14 cellular contexts compared by ENCODE assay signal in the genomic region with DNA sequence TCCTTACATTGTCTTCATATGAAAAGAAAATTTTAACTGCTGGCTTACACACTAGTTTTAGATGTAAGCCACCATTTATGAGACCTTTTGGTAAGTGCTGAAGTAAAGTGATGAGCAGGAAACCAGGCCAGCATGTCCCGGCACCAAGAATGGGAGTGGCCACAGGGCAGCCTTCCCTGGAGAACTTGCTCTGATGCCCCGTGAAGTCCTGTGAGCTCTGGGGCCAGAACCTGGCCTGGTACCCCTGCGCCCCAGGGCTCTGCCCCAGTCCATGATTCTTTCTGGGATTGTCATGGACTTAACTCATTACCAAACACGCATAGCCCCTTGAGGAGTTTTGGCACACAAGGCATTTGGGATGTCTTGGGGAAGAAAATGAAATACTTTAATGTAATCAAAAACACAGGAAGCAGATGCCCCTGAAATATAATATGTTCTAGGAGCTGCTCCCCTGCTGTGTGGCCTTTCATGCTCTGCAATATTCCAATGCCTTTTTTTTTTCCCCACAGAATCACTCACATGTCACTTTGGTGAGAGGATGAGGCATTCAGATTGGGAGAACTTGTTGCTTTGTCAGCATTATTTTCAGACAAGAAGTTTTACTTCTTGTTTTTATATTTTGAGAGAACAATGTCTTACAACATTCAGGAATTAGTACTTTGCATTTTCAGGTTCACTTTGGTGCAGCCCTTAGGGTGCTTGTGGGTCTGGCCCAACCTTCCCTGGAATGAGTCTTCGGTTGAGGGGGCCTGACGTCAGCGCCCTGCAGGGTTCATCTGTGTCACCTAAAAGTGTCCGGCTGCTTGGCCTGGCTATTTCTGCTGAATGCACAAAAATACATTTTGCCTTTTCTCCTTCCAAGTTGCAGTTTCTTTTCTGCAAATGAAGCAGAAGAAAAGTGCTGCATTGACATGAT. TPM values are rescaled to one million over a fixed set of nuclear protein-coding genes. Genes with fewer than 3 reads are reported as not detected.
DNase-seq lines count a peak whose midpoint lies in the region; ATAC-seq lines count a peak whose summit lies in the region.
"Had no signal": no experiment of that assay in that cellular context is flagged by ENCODE, and none has a peak within 500 bp of the region (broad histone marks: within the 10 kb centered on the region; RNA-seq: fewer than 3 reads in every experiment).

No MANE protein-coding gene starts in this region.

- H3K27ac ChIP-seq in angular gyrus (ENCODE audit: low read depth, low read length) = peak overlapping the region; percentile 31
- H3K27ac ChIP-seq: BLaER1 had no signal

- no peak for ATAC-seq in activated CD8-positive, alpha-beta memory T cell treated with anti-CD3 and anti-CD28 coated beads, Interleukin-2, amount 10 ng/mL, durations not matched to agents 7 days and 5 days
- no peak for ATAC-seq in GM19328 (IDR thresholded peaks at IDR 0.05; ENCODE audit: unreplicated experiment)
- ATAC-seq: GM12878 had no signal

- no peaks in the 10 kb centered on the region for H3K9me3 Mint-ChIP-seq in activated CD8-positive, alpha-beta memory T cell treated with anti-CD3 and anti-CD28 coated beads, Interleukin-2, amount 10 ng/mL, durations not matched to agents 7 days and 5 days (ENCODE audit: low read depth)

- no peaks in the 10 kb centered on the region for H3K36me3 Mint-ChIP-seq in activated CD8-positive, alpha-beta memory T cell treated with anti-CD3 and anti-CD28 coated beads, Interleukin-2, amount 10 ng/mL, durations not matched to agents 7 days and 5 days
- H3K36me3 Mint-ChIP-seq: memory B cell had no signal

- CTCF ChIA-PET in activated CD8-positive, alpha-beta memory T cell treated with anti-CD3 and anti-CD28 coated beads, Interleukin-2, amount 10 ng/mL, durations not matched to agents 7 days and 5 days (lab: Charles Lee) = no interaction called here

- no peaks in the 10 kb centered on the region for H3K4me1 Mint-ChIP-seq in activated CD8-positive, alpha-beta memory T cell treated with anti-CD3 and anti-CD28 coated beads, Interleukin-2, amount 10 ng/mL, durations not matched to agents 7 days and 5 days
- H3K4me1 Mint-ChIP-seq: memory B cell had no signal

- DNase-seq in EL = peak; percentile 57
- DNase-seq in inferior parietal cortex (ENCODE audit: extremely low spot score) = peak; percentile 2
- DNase-seq in putamen (ENCODE audit: low spot score) = peak; percentile 21
- no peak for DNase-seq in activated CD8-positive, alpha-beta memory T cell treated with anti-CD3 and anti-CD28 coated beads, Interleukin-2, amount 10 ng/mL, durations not matched to agents 7 days and 5 days
- DNase-seq in activated effector memory CD4-positive, alpha-beta T cell treated with Interleukin-2 at 50 U/mL for 16 hours = no peak
- no peak for DNase-seq in activated gamma-delta T cell treated with Interleukin-2 at 50 U/mL for 16 hours
- DNase-seq: DND-41, NCI-H2081 treated with DMSO at 0.1 percent for 48 hours, SIG-M5 had no signal

- no peaks in the 10 kb centered on the region for H3K27me3 Mint-ChIP-seq in activated CD8-positive, alpha-beta memory T cell treated with anti-CD3 and anti-CD28 coated beads, Interleukin-2, amount 10 ng/mL, durations not matched to agents 7 days and 5 days

- H3K4me3 Mint-ChIP-seq in activated CD8-positive, alpha-beta memory T cell treated with anti-CD3 and anti-CD28 coated beads, Interleukin-2, amount 10 ng/mL, durations not matched to agents 7 days and 5 days = no peak overlapping the region
- H3K4me3 Mint-ChIP-seq: memory B cell had no signal

- no peak overlapping the region for H3K27ac Mint-ChIP-seq in activated CD8-positive, alpha-beta memory T cell treated with anti-CD3 and anti-CD28 coated beads, Interleukin-2, amount 10 ng/mL, durations not matched to agents 7 days and 5 days
- H3K27ac Mint-ChIP-seq: memory B cell had no signal

RNA-seq across cellular contexts. Expression of gene CXCL12, which starts 53.2 kb away (rescaled TPM):
- not detected for total RNA-seq in activated CD8-positive, alpha-beta memory T cell treated with anti-CD3 and anti-CD28 coated beads, Interleukin-2, amount 10 ng/mL, durations not matched to agents 7 days and 5 days

Comparison
In these comparisons a context has a peak if more than half of its experiments do, and no peak if none do; other contexts are left out.
1. DNase-seq: peak in EL (single experiment), inferior parietal cortex (single experiment) and putamen (single experiment); none in activated CD8-positive, alpha-beta memory T cell treated with anti-CD3 and anti-CD28 coated beads, Interleukin-2, amount 10 ng/mL, durations not matched to agents 7 days and 5 days (single experiment), activated effector memory CD4-positive, alpha-beta T cell treated with Interleukin-2 at 50 U/mL for 16 hours (single experiment) and activated gamma-delta T cell treated with Interleukin-2 at 50 U/mL for 16 hours (single experiment).